ENCODE assay signal across 8 cellular contexts in genomic region chr19:16184665-16185122, GRCh38. TPM values are rescaled to one million over a fixed set of nuclear protein-coding genes. Genes with fewer than 3 reads are reported as not detected.
DNase-seq lines count a peak whose midpoint lies in the region; ATAC-seq, FAIRE-seq and TF ChIP-seq lines count a peak whose summit lies in the region.

No MANE protein-coding gene starts in this region.

- H3K27me3 Mint-ChIP-seq in T-helper 17 cell: no peaks in the 10 kb centered on the region

- peaks cover 34% of the 10 kb centered on the region for H3K79me2 ChIP-seq in GM23248 (ENCODE audit: insufficient read depth)

- H3K4me1 ChIP-seq in GM23248 (ENCODE audit: insufficient read depth): peaks cover 20% of the 10 kb centered on the region
- H3K4me1 ChIP-seq in right cardiac atrium (ENCODE audit: control insufficient read depth, insufficient read depth, low read length): no peaks in the 10 kb centered on the region
- peaks cover 0 to 2% of the 10 kb centered on the region in 2 donors for H3K4me1 ChIP-seq in small intestine (ENCODE audit: control insufficient read depth in 2 of 2, insufficient read depth in 1 of 2, low read depth in 1 of 2, low read length in 1 of 2)

- no peaks in the 10 kb centered on the region for H4K20me1 ChIP-seq in GM23248 (ENCODE audit: insufficient read depth)

- H3K27me3 ChIP-seq in GM23248 (replicated peaks; ENCODE audit: insufficient read depth): no peaks in the 10 kb centered on the region
- no peaks in the 10 kb centered on the region for H3K27me3 ChIP-seq in right cardiac atrium (ENCODE audit: control insufficient read depth, insufficient read depth)
- H3K27me3 ChIP-seq in small intestine (ENCODE audit: control insufficient read depth in 2 of 2, insufficient read depth in 2 of 2, low read length in 2 of 2): no peaks in the 10 kb centered on the region

- H2AFZ ChIP-seq in GM23248: peak overlapping the region; percentile 95

- no peak for FAIRE-seq in small intestine (lab: Jason Lieb, UNC)

- H3K9me2 ChIP-seq in GM23248 (ENCODE audit: insufficient read depth): no peaks in the 10 kb centered on the region

- no peak for TF ChIP-seq CTCF in GM13977 (IDR thresholded peaks at IDR 0.05; ENCODE audit: extremely low read depth, insufficient read depth, missing control alignments)

- H3F3A ChIP-seq in GM23248 (ENCODE audit: insufficient read depth): no peaks in the 10 kb centered on the region

- ATAC-seq in T-helper 17 cell: no peak
- peak in 1 of 2 donors; percentile 6 for ATAC-seq in right cardiac atrium

- H3K4me2 ChIP-seq in GM23248 (ENCODE audit: unreplicated experiment): peak overlapping the region; percentile 78

- H3K9ac ChIP-seq in GM23248: 0 out of 2 replicates have a peak overlapping the region, but pooled peaks have one; percentile 30

- in situ Hi-C loops in GM23248 (cut with MboI) (loop anchor here (10.0 to 25.0 kb wide), 2 partner anchors 140 to 547 kb away; partner anchors contain the start of gene CYP4F3), GM13977 (cut with MboI; ENCODE audit: low pct_unique_long_range_greater_than_20kb, low sequenced_read_pairs, unreplicated experiment) (loop anchor here (10.0 kb wide), 1 partner anchor 560 kb away; no protein-coding TSS in a partner anchor)

- DNase-seq in GM23248 (no peak), T-helper 17 cell (no peak), right cardiac atrium (no peak), small intestine (no peak), NCI-H1436 treated with DMSO at 0.1 percent for 48 hours (lab: John Stamatoyannopoulos, UW) (no peak), GM13977 (ENCODE audit: low spot score) (no peak), DMS79 (lab: John Stamatoyannopoulos, UW) (no peak), glomerular visceral epithelial cell (ENCODE audit: extremely low spot score) (no peak)

- peak overlapping the region; percentile 100 for H3K27ac Mint-ChIP-seq in T-helper 17 cell

- 32 to 33% methylated on average over 18 of the region's 18 CpGs for WGBS in GM23248 (ENCODE audit: low coverage in 1 of 2, low lambda C conversion rate in 2 of 2, missing lambda C conversion rate in 2 of 2), 2 experiments
- 44% methylated on average over 18 of the region's 18 CpGs for WGBS in right cardiac atrium
- 36 to 41% (median 40%) methylated on average over 18 of the region's 18 CpGs for WGBS in small intestine, 3 donors

- peak overlapping the region; percentile 100 for H3K4me3 Mint-ChIP-seq in T-helper 17 cell

- H3K36me3 ChIP-seq in GM23248 (ENCODE audit: low read depth): no peaks in the 10 kb centered on the region; the same call in 1 of the 2 replicates
- peaks cover 0 to 8% of the 10 kb centered on the region in 2 donors for H3K36me3 ChIP-seq in small intestine (ENCODE audit: control insufficient read depth in 2 of 2, insufficient read depth in 2 of 2, low read length in 2 of 2)

- intact Hi-C loops in right cardiac atrium (cut with DNase I): loop anchor here in 1 of 4 donors (5.0 to 10.0 kb wide), 3 partner anchors 70 to 557 kb away; partner anchors contain the start of gene RAB8A

- H3K9me3 ChIP-seq in GM23248 (ENCODE audit: low read depth): no peaks in the 10 kb centered on the region
- H3K9me3 ChIP-seq in T-helper 17 cell (ENCODE audit: control insufficient read depth, low read length, poor library complexity, severe bottlenecking): no peaks in the 10 kb centered on the region
- H3K9me3 ChIP-seq in right cardiac atrium (ENCODE audit: control insufficient read depth, low read length): no peaks in the 10 kb centered on the region
- H3K9me3 ChIP-seq in small intestine (ENCODE audit: control insufficient read depth, low read depth): no peaks in the 10 kb centered on the region

- H3K27ac ChIP-seq in GM23248: no peak overlapping the region
- no peak overlapping the region for H3K27ac ChIP-seq in right cardiac atrium (ENCODE audit: low read length)
- peak overlapping the region; percentile 22 to 48 for H3K27ac ChIP-seq in small intestine (ENCODE audit: low read depth in 1 of 2, low read length in 1 of 2)

- H3K4me1 Mint-ChIP-seq in T-helper 17 cell: peaks cover 22% of the 10 kb centered on the region

- H3K36me3 Mint-ChIP-seq in T-helper 17 cell (ENCODE audit: low read depth): peaks cover 8% of the 10 kb centered on the region

- H3K4me3 ChIP-seq in GM23248 (peak overlapping the region; percentile 86), right cardiac atrium (ENCODE audit: low read length) (peak overlapping the region; percentile 99), small intestine (ENCODE audit: low read depth in 1 of 2, low read length in 2 of 2) (peak overlapping the region; percentile 31 to 48)

RNA-seq across cellular contexts. Expression of gene FAM32A, which starts 0.5 kb away (rescaled TPM):
- total RNA-seq in GM23248 (2014; rRNA removed; shearing (Covaris generic)): 114 and 120 TPM in 2 replicates
- polyA plus RNA-seq in GM23248 (2016; fragmentation: Nextera tagmentation; extraction: Ambion mirVana) (122 and 126 TPM in 2 replicates), right cardiac atrium (49.3 TPM), small intestine (100 to 1,000 TPM in 2 of 3 donors, 10 to 100 TPM in 1; 82.3 to 205 (median 195) TPM)
- total RNA-seq in T-helper 17 cell (10 to 100 TPM; 33.7 to 48.8 TPM), right cardiac atrium (10 to 100 TPM; 37.5 to 42.5 (median 40.1) TPM)

RNA-seq across cellular contexts. Expression of gene CIB3, which starts 11.4 kb away (rescaled TPM):
- total RNA-seq in GM23248 (2014; rRNA removed; shearing (Covaris generic)): not detected in 2 replicates
- not detected in 2 replicates for polyA plus RNA-seq in GM23248 (2016; fragmentation: Nextera tagmentation; extraction: Ambion mirVana)
- not detected for total RNA-seq in T-helper 17 cell
- total RNA-seq in right cardiac atrium: not detected
- not detected for polyA plus RNA-seq in right cardiac atrium
- polyA plus RNA-seq in small intestine: not detected

RNA-seq across cellular contexts. Expression of gene AP1M1, which starts 13.0 kb away (rescaled TPM):
- 86.6 and 90.0 TPM in 2 replicates for total RNA-seq in GM23248 (2014; rRNA removed; shearing (Covaris generic))
- polyA plus RNA-seq in GM23248 (2016; fragmentation: Nextera tagmentation; extraction: Ambion mirVana) (96.2 and 99.6 TPM in 2 replicates), right cardiac atrium (37.1 TPM), small intestine (10 to 100 TPM; 29.7 to 97.8 (median 84.1) TPM)
- total RNA-seq in T-helper 17 cell (10 to 100 TPM; 91.8 to 98.5 TPM), right cardiac atrium (10 to 100 TPM; 38.7 to 65.5 (median 50.4) TPM)

RNA-seq across cellular contexts. Expression of gene HSH2D, which starts 41.2 kb away (rescaled TPM):
- total RNA-seq in GM23248 (2014; rRNA removed; shearing (Covaris generic)): not detected in 2 replicates
- polyA plus RNA-seq in GM23248 (2016; fragmentation: Nextera tagmentation; extraction: Ambion mirVana) (0.13 TPM in 1 of 2 replicates, not detected in the other), right cardiac atrium (0.18 TPM), small intestine (10 to 100 TPM; 14.8 to 31.3 (median 22.7) TPM)
- total RNA-seq in T-helper 17 cell (10 to 100 TPM; 27.7 to 31.8 TPM), right cardiac atrium (1 to 10 TPM in 1 of 4 donors, under 1 TPM in 1, not detected in 2; 0.37 to 1.0 TPM)

Comparison
In these comparisons a context has a peak if more than half of its experiments do, and no peak if none do; other contexts are left out.
1. H3K27ac ChIP-seq: peak in small intestine (2 of 2); none in GM23248 (single experiment) and right cardiac atrium (single experiment).
2. H3K4me3 ChIP-seq: peak in every context shown above with its lines; median percentile 99 in right cardiac atrium; 86 in GM23248; 40 in small intestine.